ENCODE assay signal across 3 cellular contexts in the genomic region with DNA sequence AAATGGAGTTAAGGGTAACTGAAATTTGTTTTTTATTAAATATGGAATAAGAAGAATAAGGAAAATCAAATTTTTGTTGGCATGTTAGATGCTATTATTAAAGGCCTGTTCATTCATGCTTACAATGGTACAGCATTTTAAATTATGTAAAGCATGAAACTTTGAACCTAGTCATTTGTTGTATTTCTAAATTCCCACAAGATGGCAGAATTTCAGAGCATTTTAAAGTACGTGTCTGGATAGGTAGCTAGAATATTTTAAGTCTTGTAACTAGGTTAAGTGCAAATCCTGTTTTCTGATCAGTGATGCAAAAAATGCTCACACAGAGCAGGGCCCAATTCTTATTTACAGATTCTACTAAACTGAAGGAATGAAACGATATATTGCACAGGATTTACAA.
TF ChIP-seq lines count a peak whose summit lies in the region.

No MANE protein-coding gene starts in this region.

TF ChIP-seq in SK-N-SH, 30 proteins besides CTCF, POLR2A, EP300 and RAD21 (continued from another document):
- TF ChIP-seq, protein P1, sequence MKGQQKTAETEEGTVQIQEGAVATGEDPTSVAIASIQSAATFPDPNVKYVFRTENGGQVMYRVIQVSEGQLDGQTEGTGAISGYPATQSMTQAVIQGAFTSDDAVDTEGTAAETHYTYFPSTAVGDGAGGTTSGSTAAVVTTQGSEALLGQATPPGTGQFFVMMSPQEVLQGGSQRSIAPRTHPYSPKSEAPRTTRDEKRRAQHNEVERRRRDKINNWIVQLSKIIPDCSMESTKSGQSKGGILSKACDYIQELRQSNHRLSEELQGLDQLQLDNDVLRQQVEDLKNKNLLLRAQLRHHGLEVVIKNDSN (IDR thresholded peaks at IDR 0.05; ENCODE audit: borderline replicate concordance, low read depth) = no peak
- TF ChIP-seq POLR2AphosphoS5 (IDR thresholded peaks at IDR 0.05; ENCODE audit: low read depth, low read length) (no peak), TCF12 (IDR thresholded peaks at IDR 0.05) (no peak), EZH2phosphoT487 (IDR thresholded peaks at IDR 0.05; ENCODE audit: borderline replicate concordance, low read depth) (no peak), MEF2A (IDR thresholded peaks at IDR 0.05; ENCODE audit: borderline replicate concordance, low read depth) (no peak), FOXJ3 (CRISPR knock-in tag; IDR thresholded peaks at IDR 0.05) (no peak), FOXM1 (IDR thresholded peaks at IDR 0.05; ENCODE audit: low read depth) (no peak)
- TF ChIP-seq, protein P2, sequence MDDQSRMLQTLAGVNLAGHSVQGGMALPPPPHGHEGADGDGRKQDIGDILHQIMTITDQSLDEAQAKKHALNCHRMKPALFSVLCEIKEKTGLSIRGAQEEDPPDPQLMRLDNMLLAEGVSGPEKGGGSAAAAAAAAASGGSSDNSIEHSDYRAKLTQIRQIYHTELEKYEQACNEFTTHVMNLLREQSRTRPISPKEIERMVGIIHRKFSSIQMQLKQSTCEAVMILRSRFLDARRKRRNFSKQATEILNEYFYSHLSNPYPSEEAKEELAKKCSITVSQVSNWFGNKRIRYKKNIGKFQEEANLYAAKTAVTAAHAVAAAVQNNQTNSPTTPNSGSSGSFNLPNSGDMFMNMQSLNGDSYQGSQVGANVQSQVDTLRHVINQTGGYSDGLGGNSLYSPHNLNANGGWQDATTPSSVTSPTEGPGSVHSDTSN (IDR thresholded peaks at IDR 0.05) = no peak

TF ChIP-seq in SK-N-SH treated with all-trans-retinoic acid at 6 μM for 48 hours, 23 proteins besides CTCF, POLR2A, EP300 and RAD21 (continued from another document):
- TF ChIP-seq, protein P3, sequence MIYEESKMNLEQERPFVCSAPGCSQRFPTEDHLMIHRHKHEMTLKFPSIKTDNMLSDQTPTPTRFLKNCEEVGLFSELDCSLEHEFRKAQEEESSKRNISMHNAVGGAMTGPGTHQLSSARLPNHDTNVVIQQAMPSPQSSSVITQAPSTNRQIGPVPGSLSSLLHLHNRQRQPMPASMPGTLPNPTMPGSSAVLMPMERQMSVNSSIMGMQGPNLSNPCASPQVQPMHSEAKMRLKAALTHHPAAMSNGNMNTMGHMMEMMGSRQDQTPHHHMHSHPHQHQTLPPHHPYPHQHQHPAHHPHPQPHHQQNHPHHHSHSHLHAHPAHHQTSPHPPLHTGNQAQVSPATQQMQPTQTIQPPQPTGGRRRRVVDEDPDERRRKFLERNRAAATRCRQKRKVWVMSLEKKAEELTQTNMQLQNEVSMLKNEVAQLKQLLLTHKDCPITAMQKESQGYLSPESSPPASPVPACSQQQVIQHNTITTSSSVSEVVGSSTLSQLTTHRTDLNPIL (CRISPR knock-in tag; IDR thresholded peaks at IDR 0.05; ENCODE audit: low read depth) = no peak
- no peak for TF ChIP-seq ZFP3 (CRISPR knock-in tag; IDR thresholded peaks at IDR 0.05)
- TF ChIP-seq ZC3H10 (CRISPR knock-in tag; IDR thresholded peaks at IDR 0.05) = no peak
- no peak for TF ChIP-seq ISL1 (CRISPR knock-in tag; IDR thresholded peaks at IDR 0.05)
- no peak for TF ChIP-seq ZNF8 (CRISPR knock-in tag; IDR thresholded peaks at IDR 0.05)
- no peak for TF ChIP-seq BACH2 (CRISPR knock-in tag; IDR thresholded peaks at IDR 0.05; ENCODE audit: borderline replicate concordance)
- TF ChIP-seq ARNTL (CRISPR knock-in tag; IDR thresholded peaks at IDR 0.05; ENCODE audit: borderline replicate concordance, low read depth) = no peak
- TF ChIP-seq GLIS3 (CRISPR knock-in tag; IDR thresholded peaks at IDR 0.05) = no peak
- TF ChIP-seq, protein P4, sequence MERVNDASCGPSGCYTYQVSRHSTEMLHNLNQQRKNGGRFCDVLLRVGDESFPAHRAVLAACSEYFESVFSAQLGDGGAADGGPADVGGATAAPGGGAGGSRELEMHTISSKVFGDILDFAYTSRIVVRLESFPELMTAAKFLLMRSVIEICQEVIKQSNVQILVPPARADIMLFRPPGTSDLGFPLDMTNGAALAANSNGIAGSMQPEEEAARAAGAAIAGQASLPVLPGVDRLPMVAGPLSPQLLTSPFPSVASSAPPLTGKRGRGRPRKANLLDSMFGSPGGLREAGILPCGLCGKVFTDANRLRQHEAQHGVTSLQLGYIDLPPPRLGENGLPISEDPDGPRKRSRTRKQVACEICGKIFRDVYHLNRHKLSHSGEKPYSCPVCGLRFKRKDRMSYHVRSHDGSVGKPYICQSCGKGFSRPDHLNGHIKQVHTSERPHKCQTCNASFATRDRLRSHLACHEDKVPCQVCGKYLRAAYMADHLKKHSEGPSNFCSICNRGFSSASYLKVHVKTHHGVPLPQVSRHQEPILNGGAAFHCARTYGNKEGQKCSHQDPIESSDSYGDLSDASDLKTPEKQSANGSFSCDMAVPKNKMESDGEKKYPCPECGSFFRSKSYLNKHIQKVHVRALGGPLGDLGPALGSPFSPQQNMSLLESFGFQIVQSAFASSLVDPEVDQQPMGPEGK (CRISPR knock-in tag; IDR thresholded peaks at IDR 0.05; ENCODE audit: borderline replicate concordance) = no peak
- no peak for TF ChIP-seq OSR1 (CRISPR knock-in tag; IDR thresholded peaks at IDR 0.05)
- TF ChIP-seq PPARA (CRISPR knock-in tag; IDR thresholded peaks at IDR 0.05; ENCODE audit: borderline replicate concordance) = no peak

TF ChIP-seq in WTC11, 78 proteins besides CTCF, POLR2A, EP300 and RAD21 (continued from another document):
- TF ChIP-seq, protein P5, sequence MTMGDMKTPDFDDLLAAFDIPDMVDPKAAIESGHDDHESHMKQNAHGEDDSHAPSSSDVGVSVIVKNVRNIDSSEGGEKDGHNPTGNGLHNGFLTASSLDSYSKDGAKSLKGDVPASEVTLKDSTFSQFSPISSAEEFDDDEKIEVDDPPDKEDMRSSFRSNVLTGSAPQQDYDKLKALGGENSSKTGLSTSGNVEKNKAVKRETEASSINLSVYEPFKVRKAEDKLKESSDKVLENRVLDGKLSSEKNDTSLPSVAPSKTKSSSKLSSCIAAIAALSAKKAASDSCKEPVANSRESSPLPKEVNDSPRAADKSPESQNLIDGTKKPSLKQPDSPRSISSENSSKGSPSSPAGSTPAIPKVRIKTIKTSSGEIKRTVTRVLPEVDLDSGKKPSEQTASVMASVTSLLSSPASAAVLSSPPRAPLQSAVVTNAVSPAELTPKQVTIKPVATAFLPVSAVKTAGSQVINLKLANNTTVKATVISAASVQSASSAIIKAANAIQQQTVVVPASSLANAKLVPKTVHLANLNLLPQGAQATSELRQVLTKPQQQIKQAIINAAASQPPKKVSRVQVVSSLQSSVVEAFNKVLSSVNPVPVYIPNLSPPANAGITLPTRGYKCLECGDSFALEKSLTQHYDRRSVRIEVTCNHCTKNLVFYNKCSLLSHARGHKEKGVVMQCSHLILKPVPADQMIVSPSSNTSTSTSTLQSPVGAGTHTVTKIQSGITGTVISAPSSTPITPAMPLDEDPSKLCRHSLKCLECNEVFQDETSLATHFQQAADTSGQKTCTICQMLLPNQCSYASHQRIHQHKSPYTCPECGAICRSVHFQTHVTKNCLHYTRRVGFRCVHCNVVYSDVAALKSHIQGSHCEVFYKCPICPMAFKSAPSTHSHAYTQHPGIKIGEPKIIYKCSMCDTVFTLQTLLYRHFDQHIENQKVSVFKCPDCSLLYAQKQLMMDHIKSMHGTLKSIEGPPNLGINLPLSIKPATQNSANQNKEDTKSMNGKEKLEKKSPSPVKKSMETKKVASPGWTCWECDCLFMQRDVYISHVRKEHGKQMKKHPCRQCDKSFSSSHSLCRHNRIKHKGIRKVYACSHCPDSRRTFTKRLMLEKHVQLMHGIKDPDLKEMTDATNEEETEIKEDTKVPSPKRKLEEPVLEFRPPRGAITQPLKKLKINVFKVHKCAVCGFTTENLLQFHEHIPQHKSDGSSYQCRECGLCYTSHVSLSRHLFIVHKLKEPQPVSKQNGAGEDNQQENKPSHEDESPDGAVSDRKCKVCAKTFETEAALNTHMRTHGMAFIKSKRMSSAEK (CRISPR knock-in tag; IDR thresholded peaks at IDR 0.05; ENCODE audit: borderline replicate concordance) = no peak
- TF ChIP-seq, protein P6, sequence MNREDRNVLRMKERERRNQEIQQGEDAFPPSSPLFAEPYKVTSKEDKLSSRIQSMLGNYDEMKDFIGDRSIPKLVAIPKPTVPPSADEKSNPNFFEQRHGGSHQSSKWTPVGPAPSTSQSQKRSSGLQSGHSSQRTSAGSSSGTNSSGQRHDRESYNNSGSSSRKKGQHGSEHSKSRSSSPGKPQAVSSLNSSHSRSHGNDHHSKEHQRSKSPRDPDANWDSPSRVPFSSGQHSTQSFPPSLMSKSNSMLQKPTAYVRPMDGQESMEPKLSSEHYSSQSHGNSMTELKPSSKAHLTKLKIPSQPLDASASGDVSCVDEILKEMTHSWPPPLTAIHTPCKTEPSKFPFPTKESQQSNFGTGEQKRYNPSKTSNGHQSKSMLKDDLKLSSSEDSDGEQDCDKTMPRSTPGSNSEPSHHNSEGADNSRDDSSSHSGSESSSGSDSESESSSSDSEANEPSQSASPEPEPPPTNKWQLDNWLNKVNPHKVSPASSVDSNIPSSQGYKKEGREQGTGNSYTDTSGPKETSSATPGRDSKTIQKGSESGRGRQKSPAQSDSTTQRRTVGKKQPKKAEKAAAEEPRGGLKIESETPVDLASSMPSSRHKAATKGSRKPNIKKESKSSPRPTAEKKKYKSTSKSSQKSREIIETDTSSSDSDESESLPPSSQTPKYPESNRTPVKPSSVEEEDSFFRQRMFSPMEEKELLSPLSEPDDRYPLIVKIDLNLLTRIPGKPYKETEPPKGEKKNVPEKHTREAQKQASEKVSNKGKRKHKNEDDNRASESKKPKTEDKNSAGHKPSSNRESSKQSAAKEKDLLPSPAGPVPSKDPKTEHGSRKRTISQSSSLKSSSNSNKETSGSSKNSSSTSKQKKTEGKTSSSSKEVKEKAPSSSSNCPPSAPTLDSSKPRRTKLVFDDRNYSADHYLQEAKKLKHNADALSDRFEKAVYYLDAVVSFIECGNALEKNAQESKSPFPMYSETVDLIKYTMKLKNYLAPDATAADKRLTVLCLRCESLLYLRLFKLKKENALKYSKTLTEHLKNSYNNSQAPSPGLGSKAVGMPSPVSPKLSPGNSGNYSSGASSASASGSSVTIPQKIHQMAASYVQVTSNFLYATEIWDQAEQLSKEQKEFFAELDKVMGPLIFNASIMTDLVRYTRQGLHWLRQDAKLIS (CRISPR knock-in tag; IDR thresholded peaks at IDR 0.05; ENCODE audit: borderline replicate concordance) = no peak
- TF ChIP-seq SMAD3 (CRISPR knock-in tag; IDR thresholded peaks at IDR 0.05; ENCODE audit: borderline replicate concordance) (no peak), FOXK1 (CRISPR knock-in tag; IDR thresholded peaks at IDR 0.05) (no peak), ETV6 (CRISPR knock-in tag; IDR thresholded peaks at IDR 0.05) (no peak), NR3C1 (CRISPR knock-in tag; conservative IDR thresholded peaks at IDR 0.05; ENCODE audit: low read depth) (no peak), JAZF1 (CRISPR knock-in tag; IDR thresholded peaks at IDR 0.05) (no peak), ZBTB21 (CRISPR knock-in tag; IDR thresholded peaks at IDR 0.05; ENCODE audit: borderline replicate concordance) (no peak), MXD4 (CRISPR knock-in tag; IDR thresholded peaks at IDR 0.05; ENCODE audit: borderline replicate concordance) (no peak)
- TF ChIP-seq, protein P7, sequence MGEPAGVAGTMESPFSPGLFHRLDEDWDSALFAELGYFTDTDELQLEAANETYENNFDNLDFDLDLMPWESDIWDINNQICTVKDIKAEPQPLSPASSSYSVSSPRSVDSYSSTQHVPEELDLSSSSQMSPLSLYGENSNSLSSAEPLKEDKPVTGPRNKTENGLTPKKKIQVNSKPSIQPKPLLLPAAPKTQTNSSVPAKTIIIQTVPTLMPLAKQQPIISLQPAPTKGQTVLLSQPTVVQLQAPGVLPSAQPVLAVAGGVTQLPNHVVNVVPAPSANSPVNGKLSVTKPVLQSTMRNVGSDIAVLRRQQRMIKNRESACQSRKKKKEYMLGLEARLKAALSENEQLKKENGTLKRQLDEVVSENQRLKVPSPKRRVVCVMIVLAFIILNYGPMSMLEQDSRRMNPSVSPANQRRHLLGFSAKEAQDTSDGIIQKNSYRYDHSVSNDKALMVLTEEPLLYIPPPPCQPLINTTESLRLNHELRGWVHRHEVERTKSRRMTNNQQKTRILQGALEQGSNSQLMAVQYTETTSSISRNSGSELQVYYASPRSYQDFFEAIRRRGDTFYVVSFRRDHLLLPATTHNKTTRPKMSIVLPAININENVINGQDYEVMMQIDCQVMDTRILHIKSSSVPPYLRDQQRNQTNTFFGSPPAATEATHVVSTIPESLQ (CRISPR knock-in tag; IDR thresholded peaks at IDR 0.05) = no peak
- TF ChIP-seq, protein P8, sequence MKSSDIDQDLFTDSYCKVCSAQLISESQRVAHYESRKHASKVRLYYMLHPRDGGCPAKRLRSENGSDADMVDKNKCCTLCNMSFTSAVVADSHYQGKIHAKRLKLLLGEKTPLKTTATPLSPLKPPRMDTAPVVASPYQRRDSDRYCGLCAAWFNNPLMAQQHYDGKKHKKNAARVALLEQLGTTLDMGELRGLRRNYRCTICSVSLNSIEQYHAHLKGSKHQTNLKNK (CRISPR knock-in tag; IDR thresholded peaks at IDR 0.05) = no peak
